11 cellular contexts compared by ENCODE assay signal in genomic region chr1:34684246-34684645, GRCh38.
A peak's percentile ranks its signal among the peaks of the same experiment; 100 is the strongest.
DNase-seq lines count a peak whose midpoint lies in the region; ATAC-seq and TF ChIP-seq lines count a peak whose summit lies in the region.
"Had no signal": no experiment of that assay in that cellular context is flagged by ENCODE, and none has a peak within 500 bp of the region (broad histone marks: within the 10 kb centered on the region; RNA-seq: fewer than 3 reads in every experiment).

No MANE protein-coding gene starts in this region.

- no peaks in the 10 kb centered on the region for H3K79me1 ChIP-seq in mesendoderm (ENCODE audit: low read length)

- H3K4me1 ChIP-seq in Caco-2, result peaks cover 16% of the 10 kb centered on the region
- peaks cover 13% of the 10 kb centered on the region; the same call in 1 of the 2 replicates for H3K4me1 ChIP-seq in GM23338 (ENCODE audit: insufficient read depth)
- H3K4me1 ChIP-seq in mesendoderm (ENCODE audit: control insufficient read depth, low read depth, low read length), result peaks cover 4% of the 10 kb centered on the region
- H3K4me1 ChIP-seq: esophagus muscularis mucosa, stomach had no signal

- no peak overlapping the region for H4K5ac ChIP-seq in mesendoderm (ENCODE audit: low read length)

- H3K9me3 Mint-ChIP-seq in Caco-2 (ENCODE audit: unreplicated experiment), result no peaks in the 10 kb centered on the region
- H3K9me3 Mint-ChIP-seq in GM23338, result peaks cover 17% of the 10 kb centered on the region

- POLR2A ChIA-PET in Caco-2 (lab: Charles Lee), result interaction anchor here (0.6 kb wide), 1 partner anchor 176 kb away, joined by 3 read pairs; the partner anchor contains the start of gene SMIM12

- H3K36me3 Mint-ChIP-seq in Caco-2 (ENCODE audit: insufficient read depth, unreplicated experiment) (no peaks in the 10 kb centered on the region), GM23338 (ENCODE audit: low read depth) (peaks cover 5% of the 10 kb centered on the region; the same call in 2 of the 3 replicates)

- no peak overlapping the region for H2BK120ac ChIP-seq in mesendoderm (ENCODE audit: low read depth, low read length)

- H3F3A ChIP-seq in GM23338 (replicated peaks; ENCODE audit: low read depth), result no peaks in the 10 kb centered on the region

- H3K79me2 ChIP-seq in GM23338 (replicated peaks; ENCODE audit: insufficient read depth) (no peaks in the 10 kb centered on the region), mesendoderm (ENCODE audit: control insufficient read depth, insufficient read depth, low read length) (no peaks in the 10 kb centered on the region)

- no peak overlapping the region for H3K4ac ChIP-seq in mesendoderm (ENCODE audit: low read depth, low read length)

- ATAC-seq in GM23338 (peak; percentile 72), GM21723 (IDR thresholded peaks at IDR 0.05; ENCODE audit: unreplicated experiment) (no peak), HG03342 (IDR thresholded peaks at IDR 0.05; ENCODE audit: unreplicated experiment) (no peak), GM18858 (IDR thresholded peaks at IDR 0.05; ENCODE audit: unreplicated experiment) (no peak)

- WGBS in mesendoderm (ENCODE audit: extremely low coverage, insufficient coverage, low lambda C conversion rate), result no CpG with 5 or more reads among the region's 5 CpGs

- H2BK5ac ChIP-seq in mesendoderm (ENCODE audit: low read length), result no peak overlapping the region

- H3K23ac ChIP-seq in mesendoderm (ENCODE audit: low read length), result no peak overlapping the region

- H3K4me2 ChIP-seq in GM23338 (no peak overlapping the region; the same call in 1 of the 2 replicates), mesendoderm (ENCODE audit: low read length) (no peak overlapping the region)

- no peak for TF ChIP-seq CTCF in Caco-2 (IDR thresholded peaks at IDR 0.05; ENCODE audit: insufficient read depth in 1 of 2, low read depth in 1 of 2, low read length in 1 of 2, severe bottlenecking in 1 of 2, unreplicated experiment in 1 of 2)
- TF ChIP-seq CTCF in GM23338 (conservative IDR thresholded peaks at IDR 0.05; ENCODE audit: low read depth in 2 of 2), result no peak

- H4K20me1 ChIP-seq in GM23338 (replicated peaks; ENCODE audit: insufficient read depth), result no peaks in the 10 kb centered on the region

- no peak overlapping the region for H3K18ac ChIP-seq in mesendoderm (ENCODE audit: low read length)

- no peaks in the 10 kb centered on the region for H3K9me3 ChIP-seq in Caco-2
- H3K9me3 ChIP-seq: stomach had no signal

- no TSS peak for BruUV-seq in Caco-2 (replicated peaks; lab: Mats Ljungman, UMichigan)

- H3K4me3 Mint-ChIP-seq in Caco-2 (ENCODE audit: unreplicated experiment) (peak overlapping the region; percentile 31), GM23338 (peak overlapping the region; percentile 8; the same call in 1 of the 3 replicates)

- H3K4me3 ChIP-seq in Caco-2 (ENCODE audit: low read depth, low read length), result no peak overlapping the region
- no peak overlapping the region for H3K4me3 ChIP-seq in GM23338
- H3K4me3 ChIP-seq in mesendoderm (ENCODE audit: low read length), result no peak overlapping the region
- H3K4me3 ChIP-seq: esophagus muscularis mucosa, skin epidermis, stomach had no signal

- no peak overlapping the region for H2BK15ac ChIP-seq in mesendoderm (replicated peaks; ENCODE audit: low read depth)

- H3K36me3 ChIP-seq in Caco-2 (ENCODE audit: control insufficient read depth, insufficient read depth, low read length) (no peaks in the 10 kb centered on the region), GM23338 (ENCODE audit: insufficient read depth) (no peaks in the 10 kb centered on the region), mesendoderm (ENCODE audit: control insufficient read depth, insufficient read depth, low read length) (no peaks in the 10 kb centered on the region)
- H3K36me3 ChIP-seq: esophagus muscularis mucosa, stomach had no signal

- no peak overlapping the region for H3K9ac ChIP-seq in mesendoderm (ENCODE audit: low read length)

- H3K56ac ChIP-seq in mesendoderm (ENCODE audit: low read length), result no peak overlapping the region

- no peaks in the 10 kb centered on the region for H3K9me2 ChIP-seq in GM23338 (ENCODE audit: insufficient read depth)

- no peak overlapping the region for H2AK5ac ChIP-seq in mesendoderm (ENCODE audit: low read length)

- H3K27ac ChIP-seq in GM23338 (ENCODE audit: low read depth) (no peak overlapping the region), mesendoderm (ENCODE audit: low read depth, low read length) (no peak overlapping the region)
- H3K27ac ChIP-seq: esophagus muscularis mucosa, skin epidermis, stomach had no signal

- H3K27me3 Mint-ChIP-seq in Caco-2 (ENCODE audit: insufficient read depth, unreplicated experiment) (no peaks in the 10 kb centered on the region), GM23338 (ENCODE audit: insufficient read depth, low read depth, poor library complexity) (peaks cover 2% of the 10 kb centered on the region)

- H3K27me3 ChIP-seq in Caco-2 (replicated peaks; ENCODE audit: control insufficient read depth, insufficient read depth, low read length) (no peaks in the 10 kb centered on the region), GM23338 (ENCODE audit: insufficient read depth) (no peaks in the 10 kb centered on the region), mesendoderm (ENCODE audit: insufficient read depth, low read length, poor library complexity) (no peaks in the 10 kb centered on the region)

- H2AFZ ChIP-seq in GM23338, result peak overlapping the region; percentile 77

- intact Hi-C loops in Caco-2 (cut with micrococcal nuclease; ENCODE audit: unreplicated experiment), result no loop called here

- H4K8ac ChIP-seq in mesendoderm (ENCODE audit: low read depth, low read length), result no peak overlapping the region

- H3K27ac Mint-ChIP-seq in Caco-2 (ENCODE audit: unreplicated experiment) (peak overlapping the region; percentile 30), GM23338 (no peak overlapping the region)

- H3K4me1 Mint-ChIP-seq in Caco-2 (ENCODE audit: low read depth, unreplicated experiment) (no peaks in the 10 kb centered on the region), GM23338 (peaks cover 17% of the 10 kb centered on the region)

- CTCF ChIA-PET in Caco-2 (lab: Charles Lee), result no interaction called here

- DNase-seq in Caco-2, result no peak
- peak; percentile 74 for DNase-seq in GM23338 (ENCODE audit: low spot score)
- DNase-seq in SW480 (ENCODE audit: low spot score), result peak; percentile 77
- DNase-seq in mesendoderm, result peak; percentile 94
- DNase-seq in cortex of kidney (lab: John Stamatoyannopoulos, UW), result no peak
- DNase-seq: stomach had no signal

TF ChIP-seq in GM23338, 12 proteins besides CTCF, POLR2A, EP300 and RAD21:
- TF ChIP-seq JUNB (IDR thresholded peaks at IDR 0.05; ENCODE audit: unreplicated experiment) (no peak), EZH2phosphoT487 (IDR thresholded peaks at IDR 0.05; ENCODE audit: unreplicated experiment) (no peak), POLR2AphosphoS5 (IDR thresholded peaks at IDR 0.05; ENCODE audit: low read depth) (no peak), ETS1 (IDR thresholded peaks at IDR 0.05) (no peak), REST (IDR thresholded peaks at IDR 0.05; ENCODE audit: unreplicated experiment) (no peak), ZNF331 (CRISPR knock-in tag; IDR thresholded peaks at IDR 0.05; ENCODE audit: low read depth) (no peak)

Comparison
In these comparisons a context has a peak if more than half of its experiments do, and no peak if none do; other contexts are left out.
1. DNase-seq: peak in GM23338 (single experiment), SW480 (single experiment) and mesendoderm (single experiment); none in Caco-2 (0 of 2) and cortex of kidney (single experiment).